8 cellular contexts compared by ENCODE assay signal in genomic region chr6:166341915-166342292, GRCh38. TPM values are rescaled to one million over a fixed set of nuclear protein-coding genes. Genes with fewer than 3 reads are reported as not detected.
DNase-seq lines count a peak whose midpoint lies in the region; ATAC-seq and TF ChIP-seq lines count a peak whose summit lies in the region.

No MANE protein-coding gene starts in this region.

- peaks cover 61% of the 10 kb centered on the region for H3K79me2 ChIP-seq in OCI-LY3 (ENCODE audit: low read length)

- H3K27ac ChIP-seq in OCI-LY3 (ENCODE audit: low read length): peak overlapping the region; percentile 53
- peak overlapping the region; percentile 83 for H3K27ac ChIP-seq in colonic mucosa
- H3K27ac ChIP-seq in mucosa of rectum (ENCODE audit: low read depth in 2 of 2, low read length in 2 of 2): peak overlapping the region; percentile 90 to 94

- H3K36me3 ChIP-seq in ES-I3 (ENCODE audit: insufficient read depth, low read length) (no peaks in the 10 kb centered on the region), OCI-LY3 (replicated peaks; ENCODE audit: low read depth, low read length) (no peaks in the 10 kb centered on the region), colonic mucosa (no peaks in the 10 kb centered on the region), mucosa of rectum (ENCODE audit: control insufficient read depth in 2 of 2, insufficient read depth in 2 of 2, low read length in 2 of 2) (peaks cover 4 to 7% of the 10 kb centered on the region in 2 donors)

- H3K4me1 ChIP-seq in ES-I3 (ENCODE audit: insufficient read depth, low read length) (peaks cover 6% of the 10 kb centered on the region; the same call in 1 of the 2 replicates), OCI-LY3 (ENCODE audit: low read length) (peaks cover 12% of the 10 kb centered on the region), colonic mucosa (no peaks in the 10 kb centered on the region), mucosa of rectum (ENCODE audit: control insufficient read depth in 2 of 2, insufficient read depth in 2 of 2, low read length in 2 of 2) (peaks cover 12% of the 10 kb centered on the region in 2 donors)

- no peak for DNase-seq in colonic mucosa

- intact Hi-C loops in colonic mucosa (cut with DNase I): loop anchor here (5.0 kb wide), 1 partner anchor 35 kb away; no protein-coding TSS in a partner anchor

- ATAC-seq in HG03439 (IDR thresholded peaks at IDR 0.05; ENCODE audit: unreplicated experiment) (no peak), GM18907 (IDR thresholded peaks at IDR 0.05; ENCODE audit: unreplicated experiment) (no peak), HG02588 (IDR thresholded peaks at IDR 0.05; ENCODE audit: unreplicated experiment) (no peak), HG03342 (IDR thresholded peaks at IDR 0.05; ENCODE audit: unreplicated experiment) (no peak)

- H3K27me3 ChIP-seq in OCI-LY3 (ENCODE audit: low read depth, low read length): no peaks in the 10 kb centered on the region
- H3K27me3 ChIP-seq in colonic mucosa: no peaks in the 10 kb centered on the region
- no peaks in the 10 kb centered on the region for H3K27me3 ChIP-seq in mucosa of rectum (ENCODE audit: control insufficient read depth in 2 of 2, insufficient read depth in 2 of 2, low read length in 2 of 2)

- H3K9me3 ChIP-seq in ES-I3 (ENCODE audit: control insufficient read depth, insufficient read depth, low read length): no peaks in the 10 kb centered on the region
- no peaks in the 10 kb centered on the region for H3K9me3 ChIP-seq in OCI-LY3 (ENCODE audit: insufficient read depth, low read length)
- H3K9me3 ChIP-seq in colonic mucosa: no peaks in the 10 kb centered on the region
- no peaks in the 10 kb centered on the region for H3K9me3 ChIP-seq in mucosa of rectum (ENCODE audit: control insufficient read depth in 2 of 2, low read length in 2 of 2)

- peak overlapping the region; percentile 100 for H3K4me3 ChIP-seq in OCI-LY3 (ENCODE audit: low read length)
- H3K4me3 ChIP-seq in colonic mucosa: peak overlapping the region; percentile 84
- H3K4me3 ChIP-seq in mucosa of rectum (ENCODE audit: low read length in 2 of 2): peak overlapping the region; percentile 89 to 98

- H4K20me1 ChIP-seq in OCI-LY3 (ENCODE audit: insufficient read depth, low read length): peaks cover 12% of the 10 kb centered on the region

- no peak overlapping the region for H2AFZ ChIP-seq in OCI-LY3 (ENCODE audit: low read depth, low read length)

- TF ChIP-seq CTCF in OCI-LY3 (IDR thresholded peaks at IDR 0.05; ENCODE audit: low read depth, low read length) (no peak), colonic mucosa (IDR thresholded peaks at IDR 0.05) (no peak)

- H3K9ac ChIP-seq in ES-I3 (ENCODE audit: low read depth, low read length) (peak overlapping the region; percentile 97), OCI-LY3 (ENCODE audit: low read length) (peak overlapping the region; percentile 97), colonic mucosa (ENCODE audit: low read depth in 2 of 2, low read length in 2 of 2) (peak overlapping the region; percentile 98 to 100), mucosa of rectum (ENCODE audit: low read depth in 1 of 2, low read length in 2 of 2) (peak overlapping the region; percentile 97 to 99)

- H3K4me2 ChIP-seq in OCI-LY3 (ENCODE audit: low read length): peak overlapping the region; percentile 85

RNA-seq across cellular contexts. Expression of gene SFT2D1, which starts 0.4 kb away (rescaled TPM):
- 10 to 100 TPM; 65.0 to 73.3 TPM for total RNA-seq in colonic mucosa

RNA-seq across cellular contexts. Expression of gene PRR18, which starts 33.7 kb away (rescaled TPM):
- not detected for total RNA-seq in colonic mucosa

RNA-seq across cellular contexts. Expression of gene MPC1, which starts 40.8 kb away (rescaled TPM):
- total RNA-seq in colonic mucosa: 100 to 1,000 TPM in 1 of 2 donors, 10 to 100 TPM in 1; 93.7 to 144 TPM
